Comparison of ENCODE assay signal across 11 cellular contexts in the genomic region with DNA sequence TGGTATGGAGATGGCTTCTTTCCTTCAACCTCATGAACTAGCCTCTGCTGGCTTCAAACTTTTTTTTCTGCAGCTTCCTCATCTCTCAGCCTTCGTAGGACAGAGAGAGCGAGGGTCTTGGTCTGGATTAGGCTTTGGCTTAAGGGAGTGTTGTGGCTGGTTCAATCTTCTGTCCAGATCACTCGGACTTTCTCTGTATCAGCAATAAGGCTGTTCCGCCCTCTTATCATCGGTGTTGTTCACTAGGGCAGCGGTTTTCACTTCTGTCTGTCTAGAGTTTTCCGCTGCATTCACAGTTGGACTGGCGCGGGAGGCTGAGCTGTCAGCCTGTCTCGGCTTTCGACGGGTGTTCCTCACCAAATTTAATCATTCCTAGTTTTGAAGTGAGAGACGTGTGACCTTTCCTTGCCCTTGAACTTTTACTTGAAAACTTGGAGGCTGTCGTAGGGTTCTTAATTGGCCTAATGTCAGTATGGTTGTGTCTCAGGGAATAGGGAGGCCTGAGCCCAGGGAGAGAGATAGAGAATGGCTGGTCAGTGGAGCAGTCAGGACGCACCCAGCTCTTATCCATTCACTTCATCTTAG.
A peak's percentile ranks its signal among the peaks of the same experiment; 100 is the strongest.
DNase-seq lines count a peak whose midpoint lies in the region; ATAC-seq lines count a peak whose summit lies in the region.
"Had no signal": no experiment of that assay in that cellular context is flagged by ENCODE, and none has a peak within 500 bp of the region (broad histone marks: within the 10 kb centered on the region; RNA-seq: fewer than 3 reads in every experiment).

No MANE protein-coding gene starts in this region.

- no peaks in the 10 kb centered on the region for H3K27me3 Mint-ChIP-seq in activated T-helper 2 cell treated with anti-CD3 and anti-CD28 coated beads, Interferon-gamma antibody, Interleukin-2, Interleukin-4, amounts not matched to agents 10 μg/mL and 5 μg/mL and 100 μg/mL, durations not matched to agents 14 hours and 24 hours and 36 hours (ENCODE audit: low read depth)
- no peaks in the 10 kb centered on the region for H3K27me3 Mint-ChIP-seq in naive B cell

- peak overlapping the region; percentile 89 for H3K27ac Mint-ChIP-seq in activated T-helper 2 cell treated with anti-CD3 and anti-CD28 coated beads, Interferon-gamma antibody, Interleukin-2, Interleukin-4, amounts not matched to agents 10 μg/mL and 5 μg/mL and 100 μg/mL, durations not matched to agents 14 hours and 24 hours and 36 hours
- peak overlapping the region in 5 of 6 donors; percentile 3 to 84 (median 62) for H3K27ac Mint-ChIP-seq in naive B cell

- no peak overlapping the region for H3K4me3 Mint-ChIP-seq in activated T-helper 2 cell treated with anti-CD3 and anti-CD28 coated beads, Interferon-gamma antibody, Interleukin-2, Interleukin-4, amounts not matched to agents 10 μg/mL and 5 μg/mL and 100 μg/mL, durations not matched to agents 14 hours and 24 hours and 36 hours (ENCODE audit: low read depth)
- peak overlapping the region in 3 of 8 donors; percentile 37 to 50 (median 49) for H3K4me3 Mint-ChIP-seq in naive B cell

- no peaks in the 10 kb centered on the region for H3K36me3 ChIP-seq in aorta (ENCODE audit: control insufficient read depth in 1 of 2, insufficient read depth in 2 of 2, low read length in 1 of 2)
- H3K36me3 ChIP-seq: right atrium auricular region had no signal

- peak; percentile 13 for DNase-seq in stimulated activated CD4-positive, alpha-beta T cell treated with anti-CD3 and anti-CD28 coated beads, Interleukin-4, amount 100 ng/mL, for 1 hour
- DNase-seq in stimulated activated CD4-positive, alpha-beta T cell treated with anti-CD3 and anti-CD28 coated beads, Interleukin-2, amount 100 ng/mL, for 48 hours: no peak
- DNase-seq in activated T-helper 2 cell treated with anti-CD3 and anti-CD28 coated beads, Interferon-gamma antibody, Interleukin-2, Interleukin-4, amounts not matched to agents 10 μg/mL and 5 μg/mL and 100 μg/mL, durations not matched to agents 14 hours and 24 hours and 36 hours (ENCODE audit: low spot score): no peak
- no peak for DNase-seq in naive B cell
- peak; percentile 12 to 19 for DNase-seq in aorta
- DNase-seq in HuH-7 (ENCODE audit: low spot score): no peak
- no peak for DNase-seq in pons (ENCODE audit: low spot score)
- DNase-seq in NCI-H2107 treated with DMSO at 0.1 percent for 48 hours (lab: John Stamatoyannopoulos, UW; ENCODE audit: unreplicated experiment): no peak
- DNase-seq: H7 had no signal

- peaks cover 18% of the 10 kb centered on the region for H3K9me3 Mint-ChIP-seq in activated T-helper 2 cell treated with anti-CD3 and anti-CD28 coated beads, Interferon-gamma antibody, Interleukin-2, Interleukin-4, amounts not matched to agents 10 μg/mL and 5 μg/mL and 100 μg/mL, durations not matched to agents 14 hours and 24 hours and 36 hours
- peaks cover 3 to 15% (median 9%) of the 10 kb centered on the region in 7 donors for H3K9me3 Mint-ChIP-seq in naive B cell

- no peak overlapping the region for H3K27ac ChIP-seq in aorta (ENCODE audit: low read depth in 1 of 2, low read length in 2 of 2)
- H3K27ac ChIP-seq: C4-2B, right atrium auricular region had no signal

- no peaks in the 10 kb centered on the region for H3K27me3 ChIP-seq in aorta (ENCODE audit: control insufficient read depth in 1 of 2, insufficient read depth in 2 of 2, low read length in 1 of 2)
- H3K27me3 ChIP-seq: right atrium auricular region had no signal

- WGBS in aorta, 2 donors: 93 to 94% methylated on average over 15 of the region's 15 CpGs

- H3K4me1 Mint-ChIP-seq in activated T-helper 2 cell treated with anti-CD3 and anti-CD28 coated beads, Interferon-gamma antibody, Interleukin-2, Interleukin-4, amounts not matched to agents 10 μg/mL and 5 μg/mL and 100 μg/mL, durations not matched to agents 14 hours and 24 hours and 36 hours (ENCODE audit: low read depth): peaks cover 49% of the 10 kb centered on the region
- H3K4me1 Mint-ChIP-seq in naive B cell: peaks cover 42 to 48% (median 48%) of the 10 kb centered on the region in 3 donors

- no peaks in the 10 kb centered on the region for H3K9me3 ChIP-seq in aorta (ENCODE audit: control insufficient read depth, low read length)

- no peak overlapping the region for H3K4me3 ChIP-seq in aorta (ENCODE audit: low read length in 2 of 2)
- H3K4me3 ChIP-seq: right atrium auricular region had no signal

- no peaks in the 10 kb centered on the region for H3K4me1 ChIP-seq in aorta (ENCODE audit: control insufficient read depth in 1 of 2, insufficient read depth in 2 of 2, low read length in 2 of 2)

- peaks cover 56% of the 10 kb centered on the region for H3K36me3 Mint-ChIP-seq in activated T-helper 2 cell treated with anti-CD3 and anti-CD28 coated beads, Interferon-gamma antibody, Interleukin-2, Interleukin-4, amounts not matched to agents 10 μg/mL and 5 μg/mL and 100 μg/mL, durations not matched to agents 14 hours and 24 hours and 36 hours (ENCODE audit: low read depth)
- H3K36me3 Mint-ChIP-seq in naive B cell: peaks cover 14 to 21% of the 10 kb centered on the region in 2 donors

- no peak for ATAC-seq in naive B cell (ENCODE audit: low read depth in 2 of 2)
- ATAC-seq in aorta (ENCODE audit: low FRiP score): no peak

- intact Hi-C loops in activated T-helper 2 cell treated with anti-CD3 and anti-CD28 coated beads, Interferon-gamma antibody, Interleukin-2, Interleukin-4, amounts not matched to agents 10 μg/mL and 5 μg/mL and 100 μg/mL, durations not matched to agents 14 hours and 24 hours and 36 hours (cut with micrococcal nuclease): no loop called here
- intact Hi-C loops in aorta (cut with DNase I): no loop called here

Comparison
In these comparisons a context has a peak if more than half of its experiments do, and no peak if none do; other contexts are left out.
1. DNase-seq: peak in stimulated activated CD4-positive, alpha-beta T cell treated with anti-CD3 and anti-CD28 coated beads, Interleukin-4, amount 100 ng/mL, for 1 hour (single experiment) and aorta (2 of 2); none in stimulated activated CD4-positive, alpha-beta T cell treated with anti-CD3 and anti-CD28 coated beads, Interleukin-2, amount 100 ng/mL, for 48 hours (0 of 2), activated T-helper 2 cell treated with anti-CD3 and anti-CD28 coated beads, Interferon-gamma antibody, Interleukin-2, Interleukin-4, amounts not matched to agents 10 μg/mL and 5 μg/mL and 100 μg/mL, durations not matched to agents 14 hours and 24 hours and 36 hours (single experiment), naive B cell (single experiment), HuH-7 (single experiment), pons (single experiment) and NCI-H2107 treated with DMSO at 0.1 percent for 48 hours (single experiment).